Comparison of ENCODE assay signal across 26 cellular contexts in genomic region chr17:63333869-63334268, GRCh38.
"Had no signal": no experiment of that assay in that cellular context is flagged by ENCODE, and none has a peak within 500 bp of the region (broad histone marks: within the 10 kb centered on the region; RNA-seq: fewer than 3 reads in every experiment).

No MANE protein-coding gene starts in this region.

- H3K4me1 Mint-ChIP-seq: mesothelial cell of epicardium had no signal

- H3K9me3 ChIP-seq: esophagus squamous epithelium, gastrocnemius medialis, heart right ventricle, left lung, lower lobe of right lung, mucosa of descending colon had no signal

- H3K27me3 Mint-ChIP-seq: naive B cell; naive thymus-derived CD8-positive, alpha-beta T cell had no signal

- H3K27ac Mint-ChIP-seq: mesothelial cell of epicardium had no signal

- ATAC-seq: esophagus mucosa; gastrocnemius medialis; heart right ventricle; left cardiac atrium; left lung; left ventricle myocardium superior; lower lobe of right lung; mucosa of descending colon; naive thymus-derived CD8-positive, alpha-beta T cell had no signal

- FAIRE-seq: endothelial cell of umbilical vein, islet of Langerhans, keratinocyte had no signal

- H3K4me3 Mint-ChIP-seq: mesothelial cell of epicardium; naive B cell; naive thymus-derived CD8-positive, alpha-beta T cell had no signal

- DNase-seq: dermis blood vessel endothelial cell; dorsolateral prefrontal cortex; effector CD4-positive, alpha-beta T cell; effector memory CD4-positive, alpha-beta T cell; erythroblast; esophagus squamous epithelium; foreskin fibroblast; foreskin melanocyte; gastrocnemius medialis; glutamatergic neuron; head of caudate nucleus; heart right ventricle; hippocampal formation; left cardiac atrium; left lung; left ventricle myocardium superior; lower lobe of right lung; mesenchymal stem cell; mucosa of descending colon; naive B cell; naive thymus-derived CD8-positive, alpha-beta T cell had no signal
